8 cellular contexts compared by ENCODE assay signal in genomic region chr21:42061195-42061865, GRCh38. TPM values are rescaled to one million over a fixed set of nuclear protein-coding genes. Genes with fewer than 3 reads are reported as not detected.
A peak's percentile ranks its signal among the peaks of the same experiment; 100 is the strongest.
DNase-seq lines count a peak whose midpoint lies in the region; ATAC-seq and TF ChIP-seq lines count a peak whose summit lies in the region.

No MANE protein-coding gene starts in this region.

- peaks cover 55 to 75% (median 67%) of the 10 kb centered on the region in 10 experiments for H3K4me1 ChIP-seq in BLaER1 treated with 17β-estradiol and CSF1 and Interleukin-3, amounts not matched to agents 10 nM and 100 nM

- peak overlapping the region; percentile 83 to 98 (median 97) for H3K4me2 ChIP-seq in BLaER1 treated with 17β-estradiol and CSF1 and Interleukin-3, amounts not matched to agents 10 nM and 100 nM

- H3K4me3 ChIP-seq in BLaER1 treated with 17β-estradiol and CSF1 and Interleukin-3, amounts not matched to agents 10 nM and 100 nM, result peak overlapping the region in 3 of 10 experiments; percentile 4 to 29 (median 27); a peak in 3 of 20 replicates

- ATAC-seq in HG03196 (IDR thresholded peaks at IDR 0.05; ENCODE audit: unreplicated experiment), result peak; percentile 41
- no peak for ATAC-seq in natural killer cell treated with Interleukin-12 subunit alpha and Interleukin-12 subunit beta and Interleukin-15 and Interleukin-18, amount 100 ng/mL, for 72 hours

- POLR2A ChIA-PET in RWPE1 (lab: Yijun Ruan, JAX; ENCODE audit: low non-redundant PET), result no interaction called here

- peaks cover 28 to 47% of the 10 kb centered on the region in 2 donors for H3K27me3 Mint-ChIP-seq in natural killer cell treated with Interleukin-12 subunit alpha and Interleukin-12 subunit beta and Interleukin-15 and Interleukin-18, amount 100 ng/mL, for 72 hours

- peak overlapping the region; percentile 35 to 68 (median 60); a peak in 21 of 22 replicates for H3K27ac ChIP-seq in BLaER1 treated with 17β-estradiol and CSF1 and Interleukin-3, amounts not matched to agents 10 nM and 100 nM
- H3K27ac ChIP-seq in VCaP, result peak overlapping the region; percentile 100; the same call in 1 of the 2 replicates
- no peak overlapping the region for H3K27ac ChIP-seq in RWPE1

- TF ChIP-seq CTCF in VCaP (conservative IDR thresholded peaks at IDR 0.05) (no peak), RWPE1 (conservative IDR thresholded peaks at IDR 0.05; ENCODE audit: low read depth) (no peak)

- H4K20me1 ChIP-seq in BLaER1 treated with 17β-estradiol and CSF1 and Interleukin-3, amounts not matched to agents 10 nM and 100 nM, result no peaks in the 10 kb centered on the region

- H3K36me3 ChIP-seq in BLaER1 treated with 17β-estradiol and CSF1 and Interleukin-3, amounts not matched to agents 10 nM and 100 nM, result no peaks in the 10 kb centered on the region

- no peaks in the 10 kb centered on the region for H3K9me3 ChIP-seq in BLaER1 treated with 17β-estradiol and CSF1 and Interleukin-3, amounts not matched to agents 10 nM and 100 nM (replicated peaks in 1 of 11)

- peak overlapping the region; percentile 5 to 65 (median 51); a peak in 15 of 22 replicates for H3K9ac ChIP-seq in BLaER1 treated with 17β-estradiol and CSF1 and Interleukin-3, amounts not matched to agents 10 nM and 100 nM

- H3K4me1 Mint-ChIP-seq in natural killer cell treated with Interleukin-12 subunit alpha and Interleukin-12 subunit beta and Interleukin-15 and Interleukin-18, amount 100 ng/mL, for 72 hours (ENCODE audit: low read depth in 2 of 2), result peaks cover 21 to 31% of the 10 kb centered on the region in 2 donors

- CTCF ChIA-PET in RWPE1 (lab: Yijun Ruan, JAX), result interaction anchor here (0.6 kb wide), 1 partner anchor 55 kb away, joined by 3 read pairs; no protein-coding TSS in a partner anchor

- H3K4me3 Mint-ChIP-seq in natural killer cell treated with Interleukin-12 subunit alpha and Interleukin-12 subunit beta and Interleukin-15 and Interleukin-18, amount 100 ng/mL, for 72 hours, result peak overlapping the region; percentile 6

- H3K36me3 Mint-ChIP-seq in natural killer cell treated with Interleukin-12 subunit alpha and Interleukin-12 subunit beta and Interleukin-15 and Interleukin-18, amount 100 ng/mL, for 72 hours, result no peaks in the 10 kb centered on the region

- 0 out of 22 replicates have a peak, but pooled peaks cover 0 to 7% (median 0%) of the 10 kb centered on the region in 11 experiments for H3K27me3 ChIP-seq in BLaER1 treated with 17β-estradiol and CSF1 and Interleukin-3, amounts not matched to agents 10 nM and 100 nM

- DNase-seq in GM19238 (ENCODE audit: insufficient read length, low spot score) (peak; percentile 80), NCI-H2081 (lab: John Stamatoyannopoulos, UW) (no peak), RWPE1 (ENCODE audit: low spot score) (no peak), DMS153 (lab: John Stamatoyannopoulos, UW) (no peak)
- DNase-seq in natural killer cell treated with Interleukin-12 subunit alpha and Interleukin-12 subunit beta and Interleukin-15 and Interleukin-18, amount 100 ng/mL, for 72 hours (ENCODE audit: low spot score), result no peak

- H3K27ac Mint-ChIP-seq in natural killer cell treated with Interleukin-12 subunit alpha and Interleukin-12 subunit beta and Interleukin-15 and Interleukin-18, amount 100 ng/mL, for 72 hours, result peak overlapping the region in 1 of 2 donors; percentile 21

- no peaks in the 10 kb centered on the region for H3K9me3 Mint-ChIP-seq in natural killer cell treated with Interleukin-12 subunit alpha and Interleukin-12 subunit beta and Interleukin-15 and Interleukin-18, amount 100 ng/mL, for 72 hours

RNA-seq across cellular contexts. Expression of gene UMODL1, which starts 9.8 kb away (rescaled TPM):
- total RNA-seq in natural killer cell treated with Interleukin-12 subunit alpha and Interleukin-12 subunit beta and Interleukin-15 and Interleukin-18, amount 100 ng/mL, for 72 hours, result not detected

RNA-seq across cellular contexts. Expression of gene ZBTB21, which starts 51.2 kb away (rescaled TPM):
- total RNA-seq in natural killer cell treated with Interleukin-12 subunit alpha and Interleukin-12 subunit beta and Interleukin-15 and Interleukin-18, amount 100 ng/mL, for 72 hours, result 10 to 100 TPM; 13.0 to 20.4 TPM
